Comparison of ENCODE assay signal across 9 cellular contexts in the genomic region with DNA sequence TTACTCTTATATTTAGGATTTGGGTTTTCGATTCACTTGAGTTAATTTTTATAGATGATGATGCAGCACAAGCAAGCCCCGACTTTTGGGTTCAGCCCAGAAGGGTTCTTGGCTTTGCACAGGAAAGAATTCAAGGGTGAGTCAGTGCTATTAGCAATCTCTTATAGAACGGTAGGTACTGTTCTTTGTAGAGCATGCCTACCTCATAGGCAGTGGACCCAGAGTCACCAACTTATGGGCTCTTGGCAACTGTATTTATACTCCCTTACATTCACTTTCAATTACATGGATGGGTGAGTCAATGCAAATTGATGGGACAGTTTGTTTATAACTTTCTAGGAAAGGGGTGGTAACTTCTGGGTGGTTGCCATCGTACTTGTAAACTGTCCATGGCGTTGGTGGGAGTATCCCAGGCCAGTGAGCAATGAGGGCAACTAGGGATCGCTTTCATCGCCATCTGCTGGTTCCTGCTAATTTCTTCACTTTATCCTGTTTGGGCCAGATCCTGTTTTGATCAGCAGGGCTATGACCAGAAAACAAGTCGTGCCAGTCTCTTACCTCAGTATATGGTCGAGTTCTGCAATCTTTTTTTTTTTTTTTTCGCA.
DNase-seq lines count a peak whose midpoint lies in the region; ATAC-seq and TF ChIP-seq lines count a peak whose summit lies in the region.
"Had no signal": no experiment of that assay in that cellular context is flagged by ENCODE, and none has a peak within 500 bp of the region (broad histone marks: within the 10 kb centered on the region; RNA-seq: fewer than 3 reads in every experiment).

No MANE protein-coding gene starts in this region.

- TF ChIP-seq CTCF in MM.1S (IDR thresholded peaks at IDR 0.05; ENCODE audit: low read length) (peak; percentile 22; the same call in 1 of the 2 replicates), right atrium auricular region (IDR thresholded peaks at IDR 0.05) (peak in 1 of 2 donors; percentile 30), gastrocnemius medialis (IDR thresholded peaks at IDR 0.05 in 4 of 5, conservative IDR thresholded peaks at IDR 0.05 in 1 of 5) (no peak)

- no peaks in the 10 kb centered on the region for H3F3A ChIP-seq in MM.1S (ENCODE audit: insufficient read depth, low read length)

- H4K20me1 ChIP-seq in MM.1S (ENCODE audit: insufficient read depth, low read length), result no peaks in the 10 kb centered on the region
- H4K20me1 ChIP-seq: BLaER1 had no signal

- in situ Hi-C loops in gastrocnemius medialis (cut with MboI; ENCODE audit: low sequenced_read_pairs in 4 of 4), result no loop called here

- H3K27me3 ChIP-seq in MM.1S (replicated peaks; ENCODE audit: insufficient read depth, low read length) (no peaks in the 10 kb centered on the region), right atrium auricular region (no peaks in the 10 kb centered on the region), gastrocnemius medialis (no peaks in the 10 kb centered on the region)
- H3K27me3 ChIP-seq: BLaER1 had no signal

- DNase-seq in NCI-H446 (lab: John Stamatoyannopoulos, UW) (peak; percentile 4 to 38), NCI-H446 treated with DMSO at 0.1 percent for 48 hours (lab: John Stamatoyannopoulos, UW) (no peak), MM.1S (no peak), cerebellum (ENCODE audit: low spot score) (peak; percentile 6), pons (ENCODE audit: low spot score) (peak; percentile 61), right atrium auricular region (ENCODE audit: low spot score) (no peak), gastrocnemius medialis (no peak)

- TF ChIP-seq POLR2A in gastrocnemius medialis (IDR thresholded peaks at IDR 0.05), result no peak

- H3K79me2 ChIP-seq in MM.1S (ENCODE audit: low read length), result no peaks in the 10 kb centered on the region

- H2AFZ ChIP-seq in MM.1S (ENCODE audit: low read length), result no peak overlapping the region

- H3K9ac ChIP-seq in MM.1S (ENCODE audit: low read length), result no peak overlapping the region
- H3K9ac ChIP-seq: BLaER1 had no signal

- H3K4me2 ChIP-seq in MM.1S (ENCODE audit: low read depth, low read length), result no peak overlapping the region
- H3K4me2 ChIP-seq: BLaER1 had no signal

- no peaks in the 10 kb centered on the region for H3K9me2 ChIP-seq in MM.1S (replicated peaks; ENCODE audit: insufficient read depth, low read length)

- H3K4me1 ChIP-seq in MM.1S (ENCODE audit: low read length) (no peaks in the 10 kb centered on the region), right atrium auricular region (no peaks in the 10 kb centered on the region), gastrocnemius medialis (no peaks in the 10 kb centered on the region)
- H3K4me1 ChIP-seq: BLaER1 had no signal

- no peak overlapping the region for H3K4me3 ChIP-seq in MM.1S (ENCODE audit: low read length)
- H3K4me3 ChIP-seq in right atrium auricular region, result no peak overlapping the region
- no peak overlapping the region for H3K4me3 ChIP-seq in gastrocnemius medialis
- H3K4me3 ChIP-seq: BLaER1 had no signal

- no peaks in the 10 kb centered on the region for H3K9me3 ChIP-seq in MM.1S (replicated peaks; ENCODE audit: insufficient read depth, low read length)
- H3K9me3 ChIP-seq in right atrium auricular region, result no peaks in the 10 kb centered on the region
- no peaks in the 10 kb centered on the region for H3K9me3 ChIP-seq in gastrocnemius medialis

- intact Hi-C loops in gastrocnemius medialis (cut with DNase I; ENCODE audit: low total_unique reads), result no loop called here

- H3K36me3 ChIP-seq in MM.1S (replicated peaks; ENCODE audit: insufficient read depth, low read length) (no peaks in the 10 kb centered on the region), right atrium auricular region (no peaks in the 10 kb centered on the region), gastrocnemius medialis (no peaks in the 10 kb centered on the region)
- H3K36me3 ChIP-seq: BLaER1 had no signal

- H3K27ac ChIP-seq in MM.1S (ENCODE audit: low read length) (no peak overlapping the region), right atrium auricular region (no peak overlapping the region), gastrocnemius medialis (no peak overlapping the region)
- H3K27ac ChIP-seq: BLaER1 had no signal

- ATAC-seq in HG03097 (IDR thresholded peaks at IDR 0.05; ENCODE audit: low FRiP score, unreplicated experiment), result no peak
- ATAC-seq in gastrocnemius medialis, result no peak

Comparison
In these comparisons a context has a peak if more than half of its experiments do, and no peak if none do; other contexts are left out.
1. DNase-seq: peak in NCI-H446 (2 of 2), cerebellum (single experiment) and pons (single experiment); none in NCI-H446 treated with DMSO at 0.1 percent for 48 hours (single experiment), MM.1S (single experiment), right atrium auricular region (single experiment) and gastrocnemius medialis (0 of 2).